In genomic region chr10:6516277-6516676, GRCh38 we compare ENCODE assay signal across 24 cellular contexts.
A peak's percentile ranks its signal among the peaks of the same experiment; 100 is the strongest.
DNase-seq lines count a peak whose midpoint lies in the region; ATAC-seq, FAIRE-seq and TF ChIP-seq lines count a peak whose summit lies in the region.
"Had no signal": no experiment of that assay in that cellular context is flagged by ENCODE, and none has a peak within 500 bp of the region (broad histone marks: within the 10 kb centered on the region; RNA-seq: fewer than 3 reads in every experiment).

No MANE protein-coding gene starts in this region.

- H2BK120ac ChIP-seq in H1 (replicated peaks; ENCODE audit: low read depth, low read length) = no peak overlapping the region

- H2BK5ac ChIP-seq in H1 (ENCODE audit: low read depth, low read length) = no peak overlapping the region

- H3K27ac ChIP-seq in CD8-positive, alpha-beta T cell (ENCODE audit: low read depth, low read length) = no peak overlapping the region
- no peak overlapping the region for H3K27ac ChIP-seq in H1 (ENCODE audit: low read depth, low read length)
- H3K27ac ChIP-seq in pancreas = no peak overlapping the region
- H3K27ac ChIP-seq: ovary, sigmoid colon, tibial nerve, WERI-Rb-1 had no signal

- H3K79me1 ChIP-seq in H1 (ENCODE audit: low read depth, low read length) = no peaks in the 10 kb centered on the region

- H3K14ac ChIP-seq in H1 (ENCODE audit: insufficient read length) = no peak overlapping the region

- no peak overlapping the region for H3K18ac ChIP-seq in H1 (ENCODE audit: extremely low read depth, low read length)

- no peak for DNase-seq in CD8-positive, alpha-beta T cell
- DNase-seq in H1 (ENCODE audit: low read depth in 1 of 2, low spot score in 2 of 2) = peak in 1 of 2 experiments; percentile 10
- no peak for DNase-seq in pancreas
- DNase-seq in NCI-H1105 treated with DMSO at 0.1 percent for 48 hours (lab: John Stamatoyannopoulos, UW) = no peak
- DNase-seq in AG08395 (ENCODE audit: low spot score) = no peak
- no peak for DNase-seq in NCI-H526 treated with DMSO at 0.1 percent for 48 hours (lab: John Stamatoyannopoulos, UW)
- DNase-seq: activated gamma-delta T cell; amygdala; Caco-2; dorsolateral prefrontal cortex; erythroblast; foreskin melanocyte; Karpas-422; NCI-H1092; NCI-H524; ovary; SHP77; sigmoid colon; stimulated activated naive B cell treated with anti-CD40 and anti-IgM and Interleukin-4, amounts not matched to agents 10 μg/mL and 1 μg/mL and 100 μg/mL, for 72 hours; T-helper 1 cell; WERI-Rb-1 had no signal

- H3K4me3 ChIP-seq in CD8-positive, alpha-beta T cell (ENCODE audit: low read depth, low read length) = no peak overlapping the region
- no peak overlapping the region for H3K4me3 ChIP-seq in Loucy (ENCODE audit: low read length, poor library complexity, severe bottlenecking)
- H3K4me3 ChIP-seq in H1 (ENCODE audit: extremely low read depth in 1 of 4, insufficient read depth in 2 of 4, low read depth in 3 of 4, low read length in 4 of 4) = no peak overlapping the region
- H3K4me3 ChIP-seq in pancreas = no peak overlapping the region
- H3K4me3 ChIP-seq: dorsolateral prefrontal cortex, ovary, sigmoid colon, tibial nerve had no signal

- TF ChIP-seq RAD21 in H1 (IDR thresholded peaks at IDR 0.05 in 1 of 2, conservative IDR thresholded peaks at IDR 0.05 in 1 of 2; ENCODE audit: low read depth in 2 of 2, low read length in 2 of 2) = peak; percentile 65 to 68

- no peak overlapping the region for H3K9ac ChIP-seq in Loucy (ENCODE audit: low read depth, low read length, poor library complexity, severe bottlenecking)
- no peak overlapping the region for H3K9ac ChIP-seq in H1 (replicated peaks in 1 of 4; ENCODE audit: extremely low read depth in 1 of 4, low read depth in 3 of 4, low read length in 3 of 4)

- peaks cover 89% of the 10 kb centered on the region for H3K79me2 ChIP-seq in Loucy (ENCODE audit: insufficient read depth, low read length)
- H3K79me2 ChIP-seq in H1 (ENCODE audit: control insufficient read depth in 1 of 2, insufficient read depth in 2 of 2, low read length in 2 of 2) = no peaks in the 10 kb centered on the region

- no peaks in the 10 kb centered on the region for H3K9me3 ChIP-seq in CD8-positive, alpha-beta T cell (ENCODE audit: low read length)
- peaks cover 8% of the 10 kb centered on the region; the same call in 1 of the 2 replicates for H3K9me3 ChIP-seq in Loucy (ENCODE audit: insufficient read depth, low read depth, low read length)
- no peaks in the 10 kb centered on the region for H3K9me3 ChIP-seq in H1 (ENCODE audit: insufficient read depth in 2 of 2, low read depth in 1 of 2, low read length in 1 of 2)
- no peaks in the 10 kb centered on the region for H3K9me3 ChIP-seq in pancreas
- H3K9me3 ChIP-seq: Caco-2, ovary, sigmoid colon, tibial nerve had no signal

- H2AK5ac ChIP-seq in H1 (ENCODE audit: low read depth, low read length) = no peak overlapping the region

- POLR2A ChIA-PET in CD8-positive, alpha-beta T cell (lab: Charles Lee) = interaction anchor here (0.5 to 1.6 kb wide), 3 partner anchors 27 to 85 kb away, joined by 3 to 4 read pairs (median 3); no protein-coding TSS in a partner anchor
- POLR2A ChIA-PET in H1 (lab: Charles Lee; ENCODE audit: partially characterized antibody) = no interaction called here

- H4K8ac ChIP-seq in H1 (ENCODE audit: extremely low read depth, insufficient read depth, low read length) = no peak overlapping the region

- H3F3A ChIP-seq in Loucy (ENCODE audit: low read depth) = 0 out of 2 replicates have a peak, but pooled peaks cover 8% of the 10 kb centered on the region

- H4K5ac ChIP-seq in H1 (ENCODE audit: insufficient read length, low read depth, low read length) = no peak overlapping the region

- no peaks in the 10 kb centered on the region for H3K27me3 ChIP-seq in CD8-positive, alpha-beta T cell (ENCODE audit: insufficient read depth, low read length)
- H3K27me3 ChIP-seq in Loucy (ENCODE audit: insufficient read depth, low read length, poor library complexity, severe bottlenecking) = no peaks in the 10 kb centered on the region
- no peaks in the 10 kb centered on the region for H3K27me3 ChIP-seq in H1 (replicated peaks in 1 of 4; ENCODE audit: control insufficient read depth in 3 of 4, extremely low read depth in 1 of 4, insufficient read depth in 3 of 4, low read length in 3 of 4)
- H3K27me3 ChIP-seq in pancreas = no peaks in the 10 kb centered on the region
- H3K27me3 ChIP-seq: dorsolateral prefrontal cortex, ovary, sigmoid colon, tibial nerve had no signal

- peak; percentile 28 for FAIRE-seq in H1 (lab: Jason Lieb, UNC)
- no peak for FAIRE-seq in pancreas (lab: Jason Lieb, UNC)

- CTCF ChIA-PET in CD8-positive, alpha-beta T cell (lab: Charles Lee) = interaction anchor here (0.6 to 3.1 kb wide), 18 partner anchors 9 to 162 kb away, joined by 3 to 18 read pairs (median 4); no protein-coding TSS in a partner anchor
- CTCF ChIA-PET in H1 (lab: Charles Lee; ENCODE audit: partially characterized antibody) = interaction anchor here (0.8 to 2.3 kb wide), 14 partner anchors 8 to 154 kb away, joined by 3 to 9 read pairs (median 4); partner anchors contain the start of gene PRKCQ

- H3K4me1 ChIP-seq in CD8-positive, alpha-beta T cell (ENCODE audit: insufficient read depth, low read length) = peaks cover 52% of the 10 kb centered on the region
- H3K4me1 ChIP-seq in Loucy (ENCODE audit: insufficient read depth, low read length, poor library complexity, severe bottlenecking) (peaks cover 60% of the 10 kb centered on the region), H1 (replicated peaks in 1 of 4; ENCODE audit: control insufficient read depth in 3 of 4, insufficient read depth in 4 of 4, low read length in 3 of 4) (peaks cover 0 to 10% (median 0%) of the 10 kb centered on the region in 4 experiments; a peak in 1 of 7 replicates), pancreas (no peaks in the 10 kb centered on the region)
- H3K4me1 ChIP-seq: Caco-2, sigmoid colon, tibial nerve had no signal

- intact Hi-C loops in CD8-positive, alpha-beta T cell (cut with DNase I, micrococcal nuclease) = loop anchor here (1.0 to 5.0 kb wide), 5 partner anchors 63 to 133 kb away; no protein-coding TSS in a partner anchor
- intact Hi-C loops in pancreas (cut with DNase I) = no loop called here

- no peaks in the 10 kb centered on the region for H3K9me3 Mint-ChIP-seq in CD8-positive, alpha-beta T cell
- H3K9me3 Mint-ChIP-seq: stimulated activated naive B cell treated with anti-CD40 and anti-IgM and Interleukin-4, amounts not matched to agents 10 μg/mL and 1 μg/mL and 100 μg/mL, for 72 hours had no signal

- 45% methylated on average over 6 of the region's 6 CpGs; no CpG with 5 or more reads in 1 of the 2 experiments for WGBS in H1 (ENCODE audit: extremely low coverage in 1 of 2, insufficient coverage in 1 of 2, insufficient read length in 1 of 2, insufficient replicate concordance in 2 of 2, low coverage in 1 of 2, low lambda C conversion rate in 2 of 2, missing lambda C conversion rate in 1 of 2), 2 experiments
- WGBS in pancreas, 2 donors = 35 to 36% methylated on average over 6 of the region's 6 CpGs

- no peaks in the 10 kb centered on the region for H3K27me3 Mint-ChIP-seq in CD8-positive, alpha-beta T cell (ENCODE audit: low read depth)

- no peak for ATAC-seq in CD8-positive, alpha-beta T cell
- ATAC-seq in pancreas = peak in 3 of 4 donors; percentile 46 to 48 (median 46)
- ATAC-seq: HCT116; stimulated activated naive B cell treated with anti-CD40 and anti-IgM and Interleukin-4, amounts not matched to agents 10 μg/mL and 1 μg/mL and 100 μg/mL, for 72 hours had no signal

- TF ChIP-seq EP300 in H1 (IDR thresholded peaks at IDR 0.05; ENCODE audit: borderline replicate concordance in 1 of 2, low read depth in 2 of 2, low read length in 2 of 2) = no peak

- H2BK15ac ChIP-seq in H1 (ENCODE audit: low read length) = no peak overlapping the region

- no peaks in the 10 kb centered on the region for H3K23me2 ChIP-seq in H1 (ENCODE audit: low read depth, low read length)

- H3K4me2 ChIP-seq in Loucy (ENCODE audit: low read depth, low read length, poor library complexity, severe bottlenecking) (no peak overlapping the region), H1 (ENCODE audit: insufficient read depth in 1 of 2, low read depth in 2 of 2, low read length in 2 of 2) (no peak overlapping the region)

- no peak overlapping the region for H3K23ac ChIP-seq in H1 (ENCODE audit: insufficient read length)

- no peak overlapping the region for H2BK12ac ChIP-seq in H1 (ENCODE audit: low read depth, low read length)

- TF ChIP-seq CTCF in CD8-positive, alpha-beta T cell (IDR thresholded peaks at IDR 0.05) = no peak
- peak; percentile 45 for TF ChIP-seq CTCF in Loucy (conservative IDR thresholded peaks at IDR 0.05; ENCODE audit: low read length)
- TF ChIP-seq CTCF in H1 (IDR thresholded peaks at IDR 0.05; ENCODE audit: control extremely low read depth in 1 of 3, insufficient read depth in 1 of 3, low read depth in 1 of 3, low read length in 3 of 3) = peak in 2 of 3 experiments; percentile 43 to 62; a peak in 3 of 4 replicates
- no peak for TF ChIP-seq CTCF in pancreas (IDR thresholded peaks at IDR 0.05)

- peaks cover 62% of the 10 kb centered on the region for H3K36me3 Mint-ChIP-seq in CD8-positive, alpha-beta T cell

- H2AFZ ChIP-seq in Loucy (ENCODE audit: low read length) = no peak overlapping the region
- H2AFZ ChIP-seq in H1 (ENCODE audit: low read length) = no peak overlapping the region

- H3K9me2 ChIP-seq in Loucy (replicated peaks; ENCODE audit: low read depth, low read length) = no peaks in the 10 kb centered on the region

- H3K27ac Mint-ChIP-seq in CD8-positive, alpha-beta T cell = peak overlapping the region; percentile 76
- H3K27ac Mint-ChIP-seq: stimulated activated naive B cell treated with anti-CD40 and anti-IgM and Interleukin-4, amounts not matched to agents 10 μg/mL and 1 μg/mL and 100 μg/mL, for 72 hours had no signal

- no peak for TF ChIP-seq POLR2A in H1 (IDR thresholded peaks at IDR 0.05; ENCODE audit: control extremely low read depth in 1 of 2, low read depth in 2 of 2, low read length in 2 of 2)

- H3K4me1 Mint-ChIP-seq in CD8-positive, alpha-beta T cell (ENCODE audit: low read depth) = peaks cover 90% of the 10 kb centered on the region

- H4K20me1 ChIP-seq in Loucy (ENCODE audit: insufficient read depth, low read length, poor library complexity, severe bottlenecking) = peaks cover 18% of the 10 kb centered on the region
- H4K20me1 ChIP-seq in H1 (replicated peaks in 1 of 2; ENCODE audit: control insufficient read depth in 1 of 2, insufficient read depth in 2 of 2, low read length in 2 of 2) = peaks cover 0 to 3% of the 10 kb centered on the region in 2 experiments

- no peak overlapping the region for H4K91ac ChIP-seq in H1 (replicated peaks; ENCODE audit: insufficient read length, low read length)

- no peak overlapping the region for H3K56ac ChIP-seq in H1 (replicated peaks; ENCODE audit: insufficient read length, low read depth, low read length)

- H3K4ac ChIP-seq in H1 (replicated peaks; ENCODE audit: insufficient read length, low read depth, low read length) = no peak overlapping the region

- H3K4me3 Mint-ChIP-seq in CD8-positive, alpha-beta T cell = no peak overlapping the region
- H3K4me3 Mint-ChIP-seq: stimulated activated naive B cell treated with anti-CD40 and anti-IgM and Interleukin-4, amounts not matched to agents 10 μg/mL and 1 μg/mL and 100 μg/mL, for 72 hours had no signal

- H3K36me3 ChIP-seq in CD8-positive, alpha-beta T cell (ENCODE audit: insufficient read depth, low read length) = peaks cover 11% of the 10 kb centered on the region
- H3K36me3 ChIP-seq in Loucy (ENCODE audit: insufficient read depth, low read length) = peaks cover 45% of the 10 kb centered on the region
- peaks cover 0 to 7% (median 1%) of the 10 kb centered on the region in 4 experiments; a peak in 2 of 8 replicates for H3K36me3 ChIP-seq in H1 (ENCODE audit: control insufficient read depth in 2 of 4, insufficient read depth in 4 of 4, low read length in 3 of 4)
- H3K36me3 ChIP-seq in pancreas = no peaks in the 10 kb centered on the region
- H3K36me3 ChIP-seq: ovary, sigmoid colon, tibial nerve, WERI-Rb-1 had no signal

- no peak overlapping the region for H2BK20ac ChIP-seq in H1 (ENCODE audit: low read length)

Comparison
In these comparisons a context has a peak if more than half of its experiments do, and no peak if none do; other contexts are left out.
1. CTCF ChIP-seq: peak in Loucy (single experiment) and H1 (2 of 3); none in CD8-positive, alpha-beta T cell (single experiment) and pancreas (0 of 4).
2. intact Hi-C loops: an anchor here in CD8-positive, alpha-beta T cell (1.0 to 5.0 kb wide); none called in pancreas.